ENCODE assay signal across 20 cellular contexts in genomic region chr1:205416326-205416725, GRCh38. TPM values are rescaled to one million over a fixed set of nuclear protein-coding genes. Genes with fewer than 3 reads are reported as not detected.
DNase-seq lines count a peak whose midpoint lies in the region; ATAC-seq, FAIRE-seq and TF ChIP-seq lines count a peak whose summit lies in the region.
"Had no signal": no experiment of that assay in that cellular context is flagged by ENCODE, and none has a peak within 500 bp of the region (broad histone marks: within the 10 kb centered on the region; RNA-seq: fewer than 3 reads in every experiment).

No MANE protein-coding gene starts in this region.

- POLR2A ChIA-PET in naive thymus-derived CD4-positive, alpha-beta T cell (lab: Charles Lee): interaction anchor here (1.2 kb wide), 1 partner anchor 17 kb away, joined by 3 read pairs; no protein-coding TSS in a partner anchor

- H3K9me3 ChIP-seq in heart left ventricle (no peaks in the 10 kb centered on the region), neural cell (ENCODE audit: low read length) (no peaks in the 10 kb centered on the region), mammary epithelial cell (replicated peaks; ENCODE audit: insufficient read depth, low read length) (no peaks in the 10 kb centered on the region)
- no peaks in the 10 kb centered on the region for H3K9me3 ChIP-seq in naive thymus-derived CD4-positive, alpha-beta T cell (ENCODE audit: control insufficient read depth in 2 of 3, low read length in 3 of 3)

- peak; percentile 87 for FAIRE-seq in D721Med (lab: Jason Lieb, UNC)
- FAIRE-seq: GM12891, GM18507, H1 had no signal

- H3K4me3 Mint-ChIP-seq in naive thymus-derived CD4-positive, alpha-beta T cell: no peak overlapping the region
- H3K4me3 Mint-ChIP-seq: CD4-positive, alpha-beta T cell had no signal

- peak; percentile 26 to 71 (median 58) for ATAC-seq in heart left ventricle
- no peak for ATAC-seq in naive thymus-derived CD4-positive, alpha-beta T cell

- H3K27ac Mint-ChIP-seq in naive thymus-derived CD4-positive, alpha-beta T cell: no peak overlapping the region
- H3K27ac Mint-ChIP-seq: CD4-positive, alpha-beta T cell had no signal

- H2AFZ ChIP-seq in neural cell (ENCODE audit: low read depth, low read length) (no peak overlapping the region), mammary epithelial cell (ENCODE audit: low read depth, low read length) (no peak overlapping the region)

- no TSS peak for BruUV-seq in mammary epithelial cell (replicated peaks; lab: Mats Ljungman, UMichigan)

- H3K79me2 ChIP-seq in neural cell (replicated peaks; ENCODE audit: insufficient read depth, low read length): no peaks in the 10 kb centered on the region
- H3K79me2 ChIP-seq in mammary epithelial cell (ENCODE audit: insufficient read depth, low read length): no peaks in the 10 kb centered on the region

- H3K27me3 ChIP-seq in heart left ventricle (no peaks in the 10 kb centered on the region), neural cell (ENCODE audit: insufficient read depth, low read depth, low read length) (no peaks in the 10 kb centered on the region), mammary epithelial cell (ENCODE audit: insufficient read depth, low read length) (peaks cover 2% of the 10 kb centered on the region)
- H3K27me3 ChIP-seq in naive thymus-derived CD4-positive, alpha-beta T cell (ENCODE audit: control insufficient read depth in 2 of 2, insufficient read depth in 2 of 2, low read length in 2 of 2): no peaks in the 10 kb centered on the region

- intact Hi-C loops in heart left ventricle (cut with DNase I): no loop called here
- intact Hi-C loops in naive thymus-derived CD4-positive, alpha-beta T cell (cut with micrococcal nuclease): no loop called here
- intact Hi-C loops in mammary epithelial cell (cut with micrococcal nuclease): no loop called here

- no peaks in the 10 kb centered on the region for H3K4me1 Mint-ChIP-seq in naive thymus-derived CD4-positive, alpha-beta T cell

- no peak for TF ChIP-seq POLR2A in heart left ventricle (IDR thresholded peaks at IDR 0.05)

- H3K27ac ChIP-seq in heart left ventricle: peak overlapping the region in 3 of 12 donors; percentile 20 to 47 (median 24)
- peak overlapping the region; percentile 66 for H3K27ac ChIP-seq in neural cell (ENCODE audit: low read length)
- H3K27ac ChIP-seq in naive thymus-derived CD4-positive, alpha-beta T cell (ENCODE audit: low read depth, low read length): no peak overlapping the region
- H3K27ac ChIP-seq in mammary epithelial cell (ENCODE audit: insufficient read depth, low read depth, low read length): no peak overlapping the region

- H3K36me3 ChIP-seq in heart left ventricle (no peaks in the 10 kb centered on the region), neural cell (ENCODE audit: insufficient read depth, low read length) (peaks cover 15% of the 10 kb centered on the region), mammary epithelial cell (ENCODE audit: insufficient read depth, low read length) (no peaks in the 10 kb centered on the region)
- H3K36me3 ChIP-seq in naive thymus-derived CD4-positive, alpha-beta T cell (ENCODE audit: control insufficient read depth in 2 of 3, insufficient read depth in 3 of 3, low read length in 3 of 3): no peaks in the 10 kb centered on the region

- H3F3A ChIP-seq in neural cell (ENCODE audit: insufficient read depth, low read length, poor library complexity, severe bottlenecking): no peaks in the 10 kb centered on the region

- peaks cover 0 to 1% (median 0%) of the 10 kb centered on the region in 11 donors for H3K9me3 Mint-ChIP-seq in naive thymus-derived CD4-positive, alpha-beta T cell
- H3K9me3 Mint-ChIP-seq: CD4-positive, alpha-beta T cell had no signal

- in situ Hi-C loops in mammary epithelial cell (cut with MboI; ENCODE audit: low sequenced_read_pairs in 2 of 2): no loop called here

- no peak for TF ChIP-seq CTCF in D721Med (IDR thresholded peaks at IDR 0.05; ENCODE audit: insufficient read depth, missing control alignments)
- TF ChIP-seq CTCF in heart left ventricle (IDR thresholded peaks at IDR 0.05): no peak
- TF ChIP-seq CTCF in neural cell (IDR thresholded peaks at IDR 0.05; ENCODE audit: poor library complexity, severe bottlenecking): no peak
- TF ChIP-seq CTCF in mammary epithelial cell (conservative IDR thresholded peaks at IDR 0.05 in 1 of 2, IDR thresholded peaks at IDR 0.05 in 1 of 2; ENCODE audit: extremely low read depth in 1 of 2, insufficient read depth in 1 of 2, low read depth in 1 of 2, low read length in 2 of 2): no peak

- no peaks in the 10 kb centered on the region for H3K9me2 ChIP-seq in neural cell (ENCODE audit: insufficient read depth, low read length)

- H3K4me3 ChIP-seq in heart left ventricle: no peak overlapping the region
- H3K4me3 ChIP-seq in neural cell (ENCODE audit: low read length): no peak overlapping the region
- H3K4me3 ChIP-seq in naive thymus-derived CD4-positive, alpha-beta T cell (ENCODE audit: low read length): no peak overlapping the region
- no peak overlapping the region for H3K4me3 ChIP-seq in mammary epithelial cell (replicated peaks in 1 of 3; ENCODE audit: insufficient read depth in 1 of 3, low read depth in 2 of 3, low read length in 3 of 3)

- peaks cover 4 to 55% (median 5%) of the 10 kb centered on the region in 5 donors for H3K27me3 Mint-ChIP-seq in naive thymus-derived CD4-positive, alpha-beta T cell

- TF ChIP-seq EP300 in neural cell (conservative IDR thresholded peaks at IDR 0.05; ENCODE audit: poor library complexity, severe bottlenecking): peak; percentile 13

- CTCF ChIA-PET in naive thymus-derived CD4-positive, alpha-beta T cell (lab: Charles Lee): interaction anchor here (0.7 kb wide), 1 partner anchor 17 kb away, joined by 3 read pairs; no protein-coding TSS in a partner anchor
- CTCF ChIA-PET in mammary epithelial cell (lab: Charles Lee; ENCODE audit: low non-redundant PET): interaction anchor here (0.7 kb wide), 1 partner anchor 102 kb away, joined by 3 read pairs; no protein-coding TSS in a partner anchor

- H3K4me2 ChIP-seq in neural cell (ENCODE audit: low read length) (no peak overlapping the region), mammary epithelial cell (ENCODE audit: insufficient read depth, low read depth, low read length) (no peak overlapping the region)

- peaks cover 0 to 4% (median 0%) of the 10 kb centered on the region in 5 donors for H3K36me3 Mint-ChIP-seq in naive thymus-derived CD4-positive, alpha-beta T cell

- no peak for DNase-seq in D721Med (ENCODE audit: insufficient read length, low spot score)
- peak; percentile 74 for DNase-seq in NCI-H2171 (lab: John Stamatoyannopoulos, UW)
- DNase-seq in heart left ventricle: peak in 1 of 5 donors; percentile 37
- no peak for DNase-seq in naive thymus-derived CD4-positive, alpha-beta T cell
- DNase-seq in mammary epithelial cell: no peak
- DNase-seq in stimulated activated naive CD4-positive, alpha-beta T cell treated with Interleukin-2 at 50 U/mL for 16 hours (lab: John Stamatoyannopoulos, UW): no peak
- DNase-seq: ACHN; Calu3; CD4-positive, alpha-beta T cell; GF-D8; NCI-H1105 treated with DMSO at 0.1 percent for 48 hours; NCI-H1930; NCI-H510A; NK-92 treated with Interleukin-12 subunit alpha and Interleukin-12 subunit beta, amount 100 ng/mL, for 24 hours; SIG-M5 had no signal

- dilution Hi-C loops in mammary epithelial cell (cut with HindIII; ENCODE audit: low sequenced_read_pairs): no loop called here

- H4K20me1 ChIP-seq in neural cell (ENCODE audit: insufficient read depth) (no peaks in the 10 kb centered on the region), mammary epithelial cell (ENCODE audit: insufficient read depth, low read length) (no peaks in the 10 kb centered on the region)

- no peak for TF ChIP-seq RAD21 in neural cell (conservative IDR thresholded peaks at IDR 0.05)

- H3K4me1 ChIP-seq in heart left ventricle (peaks cover 0 to 19% (median 2%) of the 10 kb centered on the region in 12 donors), mammary epithelial cell (ENCODE audit: insufficient read depth, low read length) (no peaks in the 10 kb centered on the region)
- H3K4me1 ChIP-seq in naive thymus-derived CD4-positive, alpha-beta T cell (ENCODE audit: control insufficient read depth in 2 of 2, insufficient read depth in 2 of 2, low read length in 2 of 2): no peaks in the 10 kb centered on the region

- 57 to 76% (median 72%) methylated on average over 2 of the region's 2 CpGs for WGBS in heart left ventricle, 4 donors
- WGBS in mammary epithelial cell (ENCODE audit: low coverage, missing lambda C conversion rate): 72% methylated on average over 2 of the region's 2 CpGs

- H3K9ac ChIP-seq in neural cell (ENCODE audit: low read length): peak overlapping the region; percentile 13
- no peak overlapping the region for H3K9ac ChIP-seq in mammary epithelial cell (ENCODE audit: insufficient read depth, low read length)

TF ChIP-seq in neural cell, 6 proteins besides CTCF, POLR2A, EP300 and RAD21 (continues in another document):
- TF ChIP-seq SMC3 (conservative IDR thresholded peaks at IDR 0.05; ENCODE audit: poor library complexity) (no peak), MXI1 (conservative IDR thresholded peaks at IDR 0.05; ENCODE audit: poor library complexity, severe bottlenecking) (no peak), TAF1 (IDR thresholded peaks at IDR 0.05; ENCODE audit: low read depth) (no peak)

RNA-seq across cellular contexts. Expression of gene LEMD1, which starts 5.5 kb away (rescaled TPM):
- 1 to 10 TPM in 1 of 9 donors, not detected in 8; 2.5 TPM for total RNA-seq in heart left ventricle
- polyA plus RNA-seq in heart left ventricle: not detected
- 62.8 and 67.6 TPM in 2 replicates for polyA plus RNA-seq in neural cell
- 51.1 and 51.6 TPM in 2 replicates for polyA minus RNA-seq in neural cell
- under 1 TPM in 1 of 5 experiments, not detected in 4; 0.97 TPM for total RNA-seq in naive thymus-derived CD4-positive, alpha-beta T cell
- not detected for polyA plus RNA-seq in naive thymus-derived CD4-positive, alpha-beta T cell
- total RNA-seq in mammary epithelial cell: 1 to 10 TPM; 3.2 to 5.2 TPM
- 4.6 TPM for polyA plus RNA-seq in mammary epithelial cell
- 2.8 TPM for polyA minus RNA-seq in mammary epithelial cell
- total RNA-seq: CD4-positive, alpha-beta T cell had no signal

RNA-seq across cellular contexts. Expression of gene BLACAT1, which starts 39.5 kb away (rescaled TPM):
- total RNA-seq in heart left ventricle (under 1 TPM in 1 of 9 donors, not detected in 8; 0.27 TPM), mammary epithelial cell (1 to 10 TPM; 1.6 to 2.5 TPM)
- polyA plus RNA-seq in heart left ventricle (not detected), neural cell (5.6 and 6.0 TPM in 2 replicates), mammary epithelial cell (1.8 TPM)
- polyA minus RNA-seq in neural cell (12.2 and 15.9 TPM in 2 replicates), mammary epithelial cell (4.4 TPM)
- total RNA-seq in naive thymus-derived CD4-positive, alpha-beta T cell: under 1 TPM in 4 of 5 experiments, not detected in 1; 0.12 to 0.44 (median 0.31) TPM
- polyA plus RNA-seq in naive thymus-derived CD4-positive, alpha-beta T cell: under 1 TPM in 1 of 2 donors, not detected in 1; 0.13 TPM
- total RNA-seq: CD4-positive, alpha-beta T cell had no signal

RNA-seq across cellular contexts. Expression of gene KLHDC8A, which starts 59.6 kb away (rescaled TPM):
- total RNA-seq in heart left ventricle: under 1 TPM in 2 of 9 donors, not detected in 7; 0.14 to 0.18 TPM
- under 1 TPM in 1 of 2 donors, not detected in 1; 0.30 TPM for polyA plus RNA-seq in heart left ventricle
- polyA plus RNA-seq in neural cell: 7.7 and 11.7 TPM in 2 replicates
- 4.4 TPM in 2 replicates for polyA minus RNA-seq in neural cell
- total RNA-seq in naive thymus-derived CD4-positive, alpha-beta T cell: not detected
- polyA plus RNA-seq in naive thymus-derived CD4-positive, alpha-beta T cell: not detected
- not detected for total RNA-seq in mammary epithelial cell
- polyA plus RNA-seq in mammary epithelial cell: not detected
- polyA minus RNA-seq in mammary epithelial cell: not detected
- total RNA-seq: Calu3; CD4-positive, alpha-beta T cell; OCI-LY7 had no signal

Comparison
In these comparisons a context has a peak if more than half of its experiments do, and no peak if none do; other contexts are left out.
1. RNA of gene LEMD1, which starts 5.5 kb away (polyA plus RNA-seq): 62.8 to 67.6 TPM in neural cell; 4.6 TPM in mammary epithelial cell (single experiment), not detected in heart left ventricle and not detected in naive thymus-derived CD4-positive, alpha-beta T cell; every median in the first group is over 10 times any median in the second.